4 cellular contexts compared by ENCODE assay signal in genomic region chr15:45001180-45001579, GRCh38. TPM values are rescaled to one million over a fixed set of nuclear protein-coding genes. Genes with fewer than 3 reads are reported as not detected.
"Had no signal": no experiment of that assay in that cellular context is flagged by ENCODE, and none has a peak within 500 bp of the region (broad histone marks: within the 10 kb centered on the region; RNA-seq: fewer than 3 reads in every experiment).

No MANE protein-coding gene starts in this region.

RNA-seq across cellular contexts. Expression of gene TERB2, which starts 44.7 kb away (rescaled TPM):
- total RNA-seq: LHCN-M2, M059J, MCF 10A, NCI-H460 had no signal
